Comparison of ENCODE assay signal across 25 cellular contexts in genomic region chr15:80581976-80582375, GRCh38.
DNase-seq lines count a peak whose midpoint lies in the region; ATAC-seq and TF ChIP-seq lines count a peak whose summit lies in the region.
"Had no signal": no experiment of that assay in that cellular context is flagged by ENCODE, and none has a peak within 500 bp of the region (broad histone marks: within the 10 kb centered on the region; RNA-seq: fewer than 3 reads in every experiment).

No MANE protein-coding gene starts in this region.

- H3K9me3 ChIP-seq in right cardiac atrium (ENCODE audit: control insufficient read depth, low read length) = no peaks in the 10 kb centered on the region
- no peaks in the 10 kb centered on the region for H3K9me3 ChIP-seq in sigmoid colon
- H3K9me3 ChIP-seq in CD4-positive, alpha-beta T cell (ENCODE audit: control insufficient read depth, low read length) = no peaks in the 10 kb centered on the region
- no peaks in the 10 kb centered on the region for H3K9me3 ChIP-seq in left lung
- H3K9me3 ChIP-seq: prostate gland, stomach, thyroid gland had no signal

- no peak for TF ChIP-seq POLR2A in sigmoid colon (IDR thresholded peaks at IDR 0.05)

- peaks cover 0 to 34% (median 0%) of the 10 kb centered on the region in 4 donors for H3K36me3 ChIP-seq in sigmoid colon
- H3K36me3 ChIP-seq in left lung = peaks cover 0 to 4% of the 10 kb centered on the region in 2 donors
- H3K36me3 ChIP-seq: prostate gland, thyroid gland had no signal

- no peak for TF ChIP-seq EP300 in sigmoid colon (IDR thresholded peaks at IDR 0.05)

- POLR2A ChIA-PET in CD4-positive, alpha-beta T cell (lab: Charles Lee) = no interaction called here

- no peaks in the 10 kb centered on the region for H3K9me3 Mint-ChIP-seq in CD4-positive, alpha-beta T cell
- H3K9me3 Mint-ChIP-seq: activated CD4-positive, alpha-beta T cell treated with anti-CD3 and anti-CD28 coated beads, Interleukin-2, amount 10 ng/mL, durations not matched to agents 24 days and 14 days; activated naive CD8-positive, alpha-beta T cell treated with anti-CD3 and anti-CD28 coated beads, Interleukin-2, amount 50 U/mL, for 24 hours had no signal

- ATAC-seq in right cardiac atrium (no peak), left lung (no peak), HG02798 (IDR thresholded peaks at IDR 0.05; ENCODE audit: poor library complexity, unreplicated experiment) (no peak)
- no peak for ATAC-seq in CD4-positive, alpha-beta T cell (ENCODE audit: poor library complexity)
- ATAC-seq: activated naive CD8-positive, alpha-beta T cell treated with anti-CD3 and anti-CD28 coated beads, Interleukin-2, amount 50 U/mL, for 24 hours; left lobe of liver had no signal

- no peaks in the 10 kb centered on the region for H3K4me1 ChIP-seq in right cardiac atrium (ENCODE audit: control insufficient read depth, insufficient read depth, low read length)
- H3K4me1 ChIP-seq in sigmoid colon = no peaks in the 10 kb centered on the region
- H3K4me1 ChIP-seq in left lung = no peaks in the 10 kb centered on the region
- H3K4me1 ChIP-seq: prostate gland, thyroid gland had no signal

- intact Hi-C loops in cardiac septum (cut with DNase I) = no loop called here
- intact Hi-C loops in right cardiac atrium (cut with DNase I) = no loop called here
- intact Hi-C loops in sigmoid colon (cut with DNase I) = no loop called here
- intact Hi-C loops in CD4-positive, alpha-beta T cell (cut with DNase I, micrococcal nuclease) = no loop called here
- intact Hi-C loops in left lung (cut with DNase I) = no loop called here

- TF ChIP-seq CTCF in fibroblast of the aortic adventitia (IDR thresholded peaks at IDR 0.05; ENCODE audit: insufficient read depth, low read length) (no peak), sigmoid colon (IDR thresholded peaks at IDR 0.05) (no peak), left lung (IDR thresholded peaks at IDR 0.05) (no peak)
- TF ChIP-seq CTCF in CD4-positive, alpha-beta T cell (IDR thresholded peaks at IDR 0.05) = no peak

- no peak overlapping the region for H3K4me3 Mint-ChIP-seq in CD4-positive, alpha-beta T cell
- H3K4me3 Mint-ChIP-seq: activated CD4-positive, alpha-beta T cell treated with anti-CD3 and anti-CD28 coated beads, Interleukin-2, amount 10 ng/mL, durations not matched to agents 24 days and 14 days; activated naive CD8-positive, alpha-beta T cell treated with anti-CD3 and anti-CD28 coated beads, Interleukin-2, amount 50 U/mL, for 24 hours; CD14-positive monocyte had no signal

- H3K4me3 ChIP-seq in right cardiac atrium (ENCODE audit: low read length) (no peak overlapping the region), fibroblast of the aortic adventitia (ENCODE audit: low read depth, low read length) (no peak overlapping the region), sigmoid colon (no peak overlapping the region), left lung (no peak overlapping the region)
- H3K4me3 ChIP-seq: dorsolateral prefrontal cortex, prostate gland, stomach, thyroid gland had no signal

- no peak overlapping the region for H3K27ac Mint-ChIP-seq in CD4-positive, alpha-beta T cell
- H3K27ac Mint-ChIP-seq: activated CD4-positive, alpha-beta T cell treated with anti-CD3 and anti-CD28 coated beads, Interleukin-2, amount 10 ng/mL, durations not matched to agents 24 days and 14 days; activated naive CD8-positive, alpha-beta T cell treated with anti-CD3 and anti-CD28 coated beads, Interleukin-2, amount 50 U/mL, for 24 hours; CD14-positive monocyte had no signal

- H3K4me1 Mint-ChIP-seq in CD4-positive, alpha-beta T cell (ENCODE audit: low read depth) = no peaks in the 10 kb centered on the region
- H3K4me1 Mint-ChIP-seq: activated CD4-positive, alpha-beta T cell treated with anti-CD3 and anti-CD28 coated beads, Interleukin-2, amount 10 ng/mL, durations not matched to agents 24 days and 14 days; activated naive CD8-positive, alpha-beta T cell treated with anti-CD3 and anti-CD28 coated beads, Interleukin-2, amount 50 U/mL, for 24 hours had no signal

- H3K36me3 Mint-ChIP-seq in CD4-positive, alpha-beta T cell (ENCODE audit: low read depth) = no peaks in the 10 kb centered on the region
- H3K36me3 Mint-ChIP-seq: CD14-positive monocyte had no signal

- CTCF ChIA-PET in CD4-positive, alpha-beta T cell (lab: Charles Lee) = no interaction called here

- H3K27me3 Mint-ChIP-seq in CD4-positive, alpha-beta T cell = no peaks in the 10 kb centered on the region
- H3K27me3 Mint-ChIP-seq: activated CD4-positive, alpha-beta T cell treated with anti-CD3 and anti-CD28 coated beads, Interleukin-2, amount 10 ng/mL, durations not matched to agents 24 days and 14 days had no signal

- H3K27ac ChIP-seq in right cardiac atrium (ENCODE audit: low read length) = no peak overlapping the region
- no peak overlapping the region for H3K27ac ChIP-seq in sigmoid colon
- H3K27ac ChIP-seq in CD4-positive, alpha-beta T cell (ENCODE audit: low read depth, low read length) = no peak overlapping the region
- no peak overlapping the region for H3K27ac ChIP-seq in left lung
- H3K27ac ChIP-seq: 22Rv1, prostate gland, stomach, thyroid gland had no signal

- H3K27me3 ChIP-seq in right cardiac atrium (ENCODE audit: control insufficient read depth, insufficient read depth) (no peaks in the 10 kb centered on the region), sigmoid colon (no peaks in the 10 kb centered on the region), left lung (no peaks in the 10 kb centered on the region)
- no peaks in the 10 kb centered on the region for H3K27me3 ChIP-seq in CD4-positive, alpha-beta T cell (ENCODE audit: control insufficient read depth, insufficient read depth, low read length)
- H3K27me3 ChIP-seq: dorsolateral prefrontal cortex, stomach, thyroid gland had no signal

- WGBS in right cardiac atrium = 86% methylated on average over 7 of the region's 7 CpGs
- 87% methylated on average over 7 of the region's 7 CpGs for WGBS in sigmoid colon, 2 donors

- peak; percentile 47 for DNase-seq in cardiac septum (ENCODE audit: low spot score)
- no peak for DNase-seq in right cardiac atrium
- peak; percentile 56 for DNase-seq in amniotic epithelial cell (ENCODE audit: low read depth)
- DNase-seq in fibroblast of the aortic adventitia (ENCODE audit: low read depth) = peak; percentile 27
- peak; percentile 52 for DNase-seq in sigmoid colon
- no peak for DNase-seq in CD4-positive, alpha-beta T cell
- no peak for DNase-seq in left lung
- DNase-seq: activated CD4-positive, alpha-beta T cell treated with anti-CD3 and anti-CD28 coated beads, Interleukin-2, amount 10 ng/mL, durations not matched to agents 24 days and 14 days; activated naive CD8-positive, alpha-beta T cell treated with anti-CD3 and anti-CD28 coated beads, Interleukin-2, amount 50 U/mL, for 24 hours; activated T-cell treated with anti-CD3 and anti-CD28 coated beads, Interleukin-2, amount 50 U/mL, for 48 hours; cerebellar nuclear complex; dorsolateral prefrontal cortex; KBM-7; NCI-H1417 treated with DMSO at 0.1 percent for 48 hours; NCI-H345; NCI-H82; Right ventricle myocardium superior; stimulated activated CD4-positive, alpha-beta T cell treated with anti-CD3 and anti-CD28 coated beads, Interleukin-1b, Interleukin-23, amount 100 ng/mL, for 48 hours; stomach; thyroid gland had no signal

Comparison
In these comparisons a context has a peak if more than half of its experiments do, and no peak if none do; other contexts are left out.
1. DNase-seq: peak in cardiac septum (single experiment), amniotic epithelial cell (single experiment), fibroblast of the aortic adventitia (single experiment) and sigmoid colon (single experiment); none in right cardiac atrium (0 of 3), CD4-positive, alpha-beta T cell (0 of 10) and left lung (0 of 2).